ENCODE assay signal across 8 cellular contexts in genomic region chr6:41735427-41736206, GRCh38. TPM values are rescaled to one million over a fixed set of nuclear protein-coding genes. Genes with fewer than 3 reads are reported as not detected.
DNase-seq lines count a peak whose midpoint lies in the region; ATAC-seq and TF ChIP-seq lines count a peak whose summit lies in the region.

Gene TFEB (minus strand): TSS chr6:41735608. CDS start chr6:41691213, 44,395 bp downstream.

- H2AFZ ChIP-seq in smooth muscle cell (ENCODE audit: low read depth) = peak within 1 kb of the TSS; percentile 91

- peaks cover 5% of the 10 kb centered on the region for H4K20me1 ChIP-seq in smooth muscle cell (ENCODE audit: low read depth)

- TF ChIP-seq CTCF in WERI-Rb-1 (IDR thresholded peaks at IDR 0.05; ENCODE audit: low read depth, low read length) = peak; percentile 98
- TF ChIP-seq CTCF in breast epithelium (IDR thresholded peaks at IDR 0.05) = peak; percentile 82 to 93 (median 91)
- peak; percentile 85 for TF ChIP-seq CTCF in smooth muscle cell (IDR thresholded peaks at IDR 0.05; ENCODE audit: borderline replicate concordance, insufficient read depth, poor library complexity, severe bottlenecking)

- H3K4me3 ChIP-seq in WERI-Rb-1 (ENCODE audit: low read depth, low read length) (peak within 1 kb of the TSS; percentile 77), breast epithelium (peak within 1 kb of the TSS; percentile 76 to 98 (median 91)), smooth muscle cell (peak within 1 kb of the TSS; percentile 86)

- ATAC-seq in HG03095 (IDR thresholded peaks at IDR 0.05; ENCODE audit: unreplicated experiment) = peak; percentile 44

- H3K9me3 ChIP-seq in WERI-Rb-1 (ENCODE audit: severe bottlenecking) (no peaks in the 10 kb centered on the region), breast epithelium (no peaks in the 10 kb centered on the region), smooth muscle cell (replicated peaks; ENCODE audit: low read depth) (no peaks in the 10 kb centered on the region)

- WGBS in smooth muscle cell (ENCODE audit: low lambda C conversion rate) = 11% methylated on average over 32 of the region's 50 CpGs

- H3K27ac ChIP-seq in WERI-Rb-1 = peak within 1 kb of the TSS; percentile 64
- peak within 1 kb of the TSS; percentile 94 to 99 for H3K27ac ChIP-seq in breast epithelium
- H3K27ac ChIP-seq in smooth muscle cell (ENCODE audit: low read depth) = no peak within 1 kb of the TSS

- DNase-seq in A172 (ENCODE audit: low spot score) = peak; percentile 75
- peak; percentile 87 for DNase-seq in NCI-H2171 (lab: John Stamatoyannopoulos, UW)
- peak; percentile 98 for DNase-seq in WERI-Rb-1
- DNase-seq in breast epithelium (ENCODE audit: low spot score in 2 of 2) = peak; percentile 92 to 94
- DNase-seq in iPS-NIHi11 (ENCODE audit: low spot score) = peak; percentile 97
- peak; percentile 90 for DNase-seq in smooth muscle cell (lab: John Stamatoyannopoulos, UW; ENCODE audit: unreplicated experiment)

- peaks cover 9% of the 10 kb centered on the region for H3F3A ChIP-seq in smooth muscle cell (ENCODE audit: low read depth)

- H3K27me3 ChIP-seq in WERI-Rb-1 (ENCODE audit: insufficient read depth, low read depth, severe bottlenecking) (no peaks in the 10 kb centered on the region), breast epithelium (no peaks in the 10 kb centered on the region), smooth muscle cell (ENCODE audit: low read depth) (no peaks in the 10 kb centered on the region)

- intact Hi-C loops in breast epithelium (cut with DNase I; ENCODE audit: low total_unique reads) = no loop called here

- H3K79me2 ChIP-seq in smooth muscle cell (ENCODE audit: low read depth) = peaks cover 13% of the 10 kb centered on the region

- TF ChIP-seq POLR2A in GM18526 (IDR thresholded peaks at IDR 0.05; ENCODE audit: extremely low read depth, insufficient read length) (peak; percentile 26), breast epithelium (IDR thresholded peaks at IDR 0.05) (no peak)

- H3K4me2 ChIP-seq in smooth muscle cell = peak within 1 kb of the TSS; percentile 89

- H3K4me1 ChIP-seq in breast epithelium = peaks cover 0 to 14% of the 10 kb centered on the region in 2 donors
- peaks cover 18% of the 10 kb centered on the region for H3K4me1 ChIP-seq in smooth muscle cell (ENCODE audit: low read depth)

- no peaks in the 10 kb centered on the region for H3K36me3 ChIP-seq in WERI-Rb-1
- no peaks in the 10 kb centered on the region for H3K36me3 ChIP-seq in breast epithelium
- H3K36me3 ChIP-seq in smooth muscle cell (ENCODE audit: low read depth) = no peaks in the 10 kb centered on the region

- H3K9ac ChIP-seq in smooth muscle cell (ENCODE audit: low read depth) = peak within 1 kb of the TSS; percentile 60

RNA-seq across cellular contexts. Expression of gene TFEB, which starts in this region (rescaled TPM):
- total RNA-seq in A172 (2014; rRNA removed; shearing (Covaris generic)) = 6.0 and 9.6 TPM in 2 replicates
- total RNA-seq in breast epithelium = 10 to 100 TPM; 15.7 to 20.6 (median 18.4) TPM
- 3.3 and 15.7 TPM in 2 replicates for total RNA-seq in smooth muscle cell
- polyA plus RNA-seq in smooth muscle cell = 15.3 and 18.2 TPM in 2 replicates
